27 cellular contexts compared by ENCODE assay signal in genomic region chr16:74611721-74612120, GRCh38. TPM values are rescaled to one million over a fixed set of nuclear protein-coding genes. Genes with fewer than 3 reads are reported as not detected.
DNase-seq lines count a peak whose midpoint lies in the region; ATAC-seq lines count a peak whose summit lies in the region.
"Had no signal": no experiment of that assay in that cellular context is flagged by ENCODE, and none has a peak within 500 bp of the region (broad histone marks: within the 10 kb centered on the region; RNA-seq: fewer than 3 reads in every experiment).

No MANE protein-coding gene starts in this region.

- no peak overlapping the region for H2BK5ac ChIP-seq in mesenchymal stem cell (ENCODE audit: low read depth, low read length, poor library complexity, severe bottlenecking)

- no peak overlapping the region for H2AFZ ChIP-seq in mesenchymal stem cell (ENCODE audit: low read depth, low read length)

- peaks cover 2 to 5% of the 10 kb centered on the region in 2 donors for H3K36me3 Mint-ChIP-seq in CD4-positive, alpha-beta memory T cell

- H3K9me3 ChIP-seq in mesenchymal stem cell (ENCODE audit: control insufficient read depth, low read length): no peaks in the 10 kb centered on the region
- no peaks in the 10 kb centered on the region for H3K9me3 ChIP-seq in CD4-positive, alpha-beta memory T cell (ENCODE audit: control insufficient read depth in 1 of 2, low read length in 2 of 2)
- H3K9me3 ChIP-seq: heart right ventricle, neutrophil, testis, uterus had no signal

- H3K79me1 ChIP-seq in mesenchymal stem cell (replicated peaks; ENCODE audit: low read length, poor library complexity, severe bottlenecking): no peaks in the 10 kb centered on the region

- H3K18ac ChIP-seq in mesenchymal stem cell (ENCODE audit: low read depth in 1 of 2, low read length in 2 of 2): no peak overlapping the region

- peaks cover 18 to 34% (median 26%) of the 10 kb centered on the region in 4 donors for H3K4me1 Mint-ChIP-seq in CD4-positive, alpha-beta memory T cell

- H2BK15ac ChIP-seq in mesenchymal stem cell (ENCODE audit: low read depth, poor library complexity, severe bottlenecking): no peak overlapping the region

- H3K27ac Mint-ChIP-seq in CD4-positive, alpha-beta memory T cell: no peak overlapping the region
- H3K27ac Mint-ChIP-seq: activated naive CD8-positive, alpha-beta T cell treated with anti-CD3 and anti-CD28 coated beads for 36 hours; H9; memory B cell had no signal

- no peak overlapping the region for H3K9ac ChIP-seq in mesenchymal stem cell (ENCODE audit: low read length)

- CTCF ChIA-PET in CD4-positive, alpha-beta memory T cell (lab: Charles Lee; ENCODE audit: partially characterized antibody): interaction anchor here (1.1 to 4.8 kb wide), 4 partner anchors 11 to 99 kb away, joined by 3 to 22 read pairs (median 3); no protein-coding TSS in a partner anchor

- H2BK120ac ChIP-seq in mesenchymal stem cell (ENCODE audit: low read depth, low read length): no peak overlapping the region

- no peak overlapping the region for H3K14ac ChIP-seq in mesenchymal stem cell (ENCODE audit: low read length in 2 of 2)

- peak; percentile 54 for DNase-seq in AG08396 (ENCODE audit: low spot score)
- peak; percentile 8 for DNase-seq in LHCN-M2 (ENCODE audit: low read depth)
- peak; percentile 46 for DNase-seq in dedifferentiated amniotic fluid mesenchymal stem cell (ENCODE audit: extremely low spot score)
- DNase-seq in mesenchymal stem cell: peak; percentile 69
- DNase-seq in CD4-positive, alpha-beta memory T cell: no peak
- DNase-seq: activated CD4-positive, alpha-beta T cell treated with anti-CD3 and anti-CD28 coated beads for 4 hours; activated CD8-positive, alpha-beta memory T cell treated with anti-CD3 and anti-CD28 coated beads for 24 hours; activated effector memory CD4-positive, alpha-beta T cell treated with Interleukin-2 at 50 U/mL for 16 hours; activated naive CD8-positive, alpha-beta T cell treated with anti-CD3 and anti-CD28 coated beads for 36 hours; GDM1; H9; heart right ventricle; KBM-7; left colon; NCI-H1417 treated with DMSO at 0.1 percent for 48 hours; NCI-H446; stimulated activated naive CD8-positive, alpha-beta T cell treated with anti-CD3 and anti-CD28 coated beads, Interleukin-15, Interleukin-2, amounts not matched to agents 100 U/mL and 50 U/mL, for 24 hours; T-helper 2 cell; testis; uterus had no signal

- no peaks in the 10 kb centered on the region for H3K36me3 ChIP-seq in mesenchymal stem cell (ENCODE audit: control insufficient read depth in 1 of 2, insufficient read depth in 2 of 2, low read depth in 1 of 2, low read length in 2 of 2)
- H3K36me3 ChIP-seq in CD4-positive, alpha-beta memory T cell (ENCODE audit: insufficient read depth, low read length): no peaks in the 10 kb centered on the region
- H3K36me3 ChIP-seq: heart right ventricle, uterus had no signal

- ATAC-seq in GM21737 (IDR thresholded peaks at IDR 0.05; ENCODE audit: unreplicated experiment) (no peak), HG03097 (IDR thresholded peaks at IDR 0.05; ENCODE audit: low FRiP score, unreplicated experiment) (no peak), GM18502 (IDR thresholded peaks at IDR 0.05; ENCODE audit: poor library complexity, unreplicated experiment) (no peak)
- ATAC-seq: heart right ventricle; left colon; stimulated activated naive CD8-positive, alpha-beta T cell treated with anti-CD3 and anti-CD28 coated beads, Interleukin-15, Interleukin-2, amounts not matched to agents 100 U/mL and 50 U/mL, for 24 hours had no signal

- intact Hi-C loops in CD4-positive, alpha-beta memory T cell (cut with micrococcal nuclease): no loop called here

- H4K8ac ChIP-seq in mesenchymal stem cell (ENCODE audit: low read length): no peak overlapping the region

- peaks cover 4% of the 10 kb centered on the region for H3K4me1 ChIP-seq in mesenchymal stem cell (ENCODE audit: control insufficient read depth, insufficient read depth, low read depth, low read length)
- H3K4me1 ChIP-seq in CD4-positive, alpha-beta memory T cell (ENCODE audit: insufficient read depth, low read length): peaks cover 33% of the 10 kb centered on the region
- H3K4me1 ChIP-seq: testis had no signal

- H3K9me3 Mint-ChIP-seq in CD4-positive, alpha-beta memory T cell: no peaks in the 10 kb centered on the region
- H3K9me3 Mint-ChIP-seq: activated naive CD8-positive, alpha-beta T cell treated with anti-CD3 and anti-CD28 coated beads for 36 hours; central memory CD8-positive, alpha-beta T cell; H9; memory B cell had no signal

- H3K4me3 ChIP-seq in mesenchymal stem cell (ENCODE audit: insufficient read depth in 1 of 2, low read depth in 1 of 2, low read length in 2 of 2): no peak overlapping the region
- H3K4me3 ChIP-seq in CD4-positive, alpha-beta memory T cell (ENCODE audit: low read length in 2 of 2): no peak overlapping the region
- H3K4me3 ChIP-seq: dorsolateral prefrontal cortex, heart right ventricle, testis, uterus had no signal

- POLR2A ChIA-PET in CD4-positive, alpha-beta memory T cell (lab: Charles Lee; ENCODE audit: partially characterized antibody): no interaction called here

- H2AK5ac ChIP-seq in mesenchymal stem cell (ENCODE audit: low read length, severe bottlenecking): no peak overlapping the region

- no peak overlapping the region for H3K27ac ChIP-seq in mesenchymal stem cell (ENCODE audit: low read length, poor library complexity, severe bottlenecking)
- H3K27ac ChIP-seq in CD4-positive, alpha-beta memory T cell (ENCODE audit: low read depth, low read length): no peak overlapping the region
- H3K27ac ChIP-seq: dorsolateral prefrontal cortex, heart right ventricle, neutrophil, testis, uterus had no signal

- H3K4me2 ChIP-seq in mesenchymal stem cell (ENCODE audit: low read length, poor library complexity, severe bottlenecking): no peak overlapping the region

- no peaks in the 10 kb centered on the region for H3K27me3 ChIP-seq in mesenchymal stem cell (ENCODE audit: control insufficient read depth in 1 of 2, insufficient read depth in 1 of 2, low read length in 2 of 2)
- no peaks in the 10 kb centered on the region for H3K27me3 ChIP-seq in CD4-positive, alpha-beta memory T cell (ENCODE audit: insufficient read depth, low read length)
- H3K27me3 ChIP-seq: dorsolateral prefrontal cortex, heart right ventricle, testis, uterus had no signal

- no peak overlapping the region for H3K23ac ChIP-seq in mesenchymal stem cell (ENCODE audit: low read length in 2 of 2)

- no peak overlapping the region for H3K4ac ChIP-seq in mesenchymal stem cell (ENCODE audit: low read depth in 1 of 2, low read length in 2 of 2)

- no peak overlapping the region for H4K91ac ChIP-seq in mesenchymal stem cell (ENCODE audit: low read length)

- H3K4me3 Mint-ChIP-seq in CD4-positive, alpha-beta memory T cell: no peak overlapping the region
- H3K4me3 Mint-ChIP-seq: activated naive CD8-positive, alpha-beta T cell treated with anti-CD3 and anti-CD28 coated beads for 36 hours; central memory CD8-positive, alpha-beta T cell; H9; memory B cell had no signal

- no peaks in the 10 kb centered on the region for H3K27me3 Mint-ChIP-seq in CD4-positive, alpha-beta memory T cell
- H3K27me3 Mint-ChIP-seq: activated naive CD8-positive, alpha-beta T cell treated with anti-CD3 and anti-CD28 coated beads for 36 hours; central memory CD8-positive, alpha-beta T cell; memory B cell had no signal

- no peak overlapping the region for H2BK12ac ChIP-seq in mesenchymal stem cell (ENCODE audit: low read length in 2 of 2)

- WGBS in mesenchymal stem cell: 46% methylated on average over 1 of the region's 1 CpG

RNA-seq across cellular contexts. Expression of gene GLG1, which starts 4.8 kb away (rescaled TPM):
- 75.9 and 81.7 TPM in 2 replicates for total RNA-seq in LHCN-M2 (2014; rRNA removed)
- 56.8 TPM for polyA plus RNA-seq in LHCN-M2 (2012)
- polyA plus RNA-seq in mesenchymal stem cell (2013, experiment 1 of 2): 117 TPM
- polyA plus RNA-seq in mesenchymal stem cell (2013, experiment 2 of 2): 111 TPM
- total RNA-seq in CD4-positive, alpha-beta memory T cell: 100 to 1,000 TPM; 173 to 176 TPM
- 100 to 1,000 TPM; 121 to 209 TPM for polyA plus RNA-seq in CD4-positive, alpha-beta memory T cell

RNA-seq across cellular contexts. Expression of gene RFWD3, which starts 55.0 kb away (rescaled TPM):
- total RNA-seq in LHCN-M2 (2014; rRNA removed): 49.8 and 54.4 TPM in 2 replicates
- 17.3 TPM for polyA plus RNA-seq in LHCN-M2 (2012)
- 10.5 TPM for polyA plus RNA-seq in mesenchymal stem cell (2013, experiment 1 of 2)
- polyA plus RNA-seq in mesenchymal stem cell (2013, experiment 2 of 2): 9.6 TPM
- total RNA-seq in CD4-positive, alpha-beta memory T cell: 10 to 100 TPM; 59.2 to 64.7 TPM
- 10 to 100 TPM; 12.3 to 20.6 TPM for polyA plus RNA-seq in CD4-positive, alpha-beta memory T cell

Comparison
In these comparisons a context has a peak if more than half of its experiments do, and no peak if none do; other contexts are left out.
1. DNase-seq: peak in AG08396 (single experiment), LHCN-M2 (single experiment), dedifferentiated amniotic fluid mesenchymal stem cell (single experiment) and mesenchymal stem cell (single experiment); none in CD4-positive, alpha-beta memory T cell (0 of 5).